1 cellular context compared by ENCODE assay signal in the genomic region with DNA sequence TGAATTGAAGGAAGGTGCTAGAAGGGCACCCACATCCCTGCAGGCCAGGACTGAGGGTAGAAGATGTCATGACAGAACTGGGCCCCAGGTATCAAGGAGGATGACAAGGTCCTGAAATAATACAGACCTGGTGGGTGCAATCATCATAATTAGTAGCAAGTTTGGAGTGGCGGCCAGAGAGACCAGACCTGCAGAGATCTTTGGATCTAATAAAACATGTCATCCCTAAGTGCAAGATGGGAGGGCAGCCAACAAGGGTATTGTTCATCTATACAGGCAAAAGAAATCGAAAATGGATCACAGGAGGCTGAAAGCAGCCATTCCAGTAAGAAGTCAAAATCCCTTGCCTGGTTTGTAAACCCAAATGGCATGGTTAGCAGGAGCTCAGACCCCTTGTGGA.
TF ChIP-seq lines count a peak whose summit lies in the region.

No MANE protein-coding gene starts in this region.

TF ChIP-seq in SK-N-SH treated with all-trans-retinoic acid at 6 μM for 48 hours, 23 proteins besides CTCF, POLR2A, EP300 and RAD21 (continued from another document):
- TF ChIP-seq GLIS3 (CRISPR knock-in tag; IDR thresholded peaks at IDR 0.05) (no peak), ZFP3 (CRISPR knock-in tag; IDR thresholded peaks at IDR 0.05) (no peak)
